Comparison of ENCODE assay signal across 22 cellular contexts in genomic region chr10:43868362-43868672, GRCh38.
DNase-seq lines count a peak whose midpoint lies in the region; ATAC-seq and TF ChIP-seq lines count a peak whose summit lies in the region.
"Had no signal": no experiment of that assay in that cellular context is flagged by ENCODE, and none has a peak within 500 bp of the region (broad histone marks: within the 10 kb centered on the region; RNA-seq: fewer than 3 reads in every experiment).

No MANE protein-coding gene starts in this region.

- H3K36me3 ChIP-seq in heart right ventricle (no peaks in the 10 kb centered on the region), esophagus muscularis mucosa (no peaks in the 10 kb centered on the region), psoas muscle (ENCODE audit: insufficient read depth in 1 of 2, low read depth in 1 of 2) (no peaks in the 10 kb centered on the region), vagina (no peaks in the 10 kb centered on the region)
- H3K36me3 ChIP-seq: BLaER1 treated with 17β-estradiol and CSF1 and Interleukin-3, amounts not matched to agents 10 nM and 100 nM; Peyer's patch; thyroid gland had no signal

- H3K27me3 Mint-ChIP-seq in T-helper 2 cell treated with Interferon-gamma antibody and Interleukin-4, amounts not matched to agents 5 μg/mL and 100 μg/mL, for 36 hours (ENCODE audit: low read depth) = no peaks in the 10 kb centered on the region
- H3K27me3 Mint-ChIP-seq: activated CD4-positive, alpha-beta memory T cell treated with anti-CD3 and anti-CD28 coated beads, Interleukin-2, amount 10 ng/mL, durations not matched to agents 7 days and 5 days; activated T-cell treated with anti-CD3 and anti-CD28 coated beads, Interleukin-2, amount 50 U/mL, for 24 hours had no signal

- H3K27ac ChIP-seq in heart right ventricle (peak overlapping the region; percentile 41 to 86 (median 59)), esophagus muscularis mucosa (replicated peaks in 1 of 4) (peak overlapping the region; percentile 19 to 35 (median 26)), psoas muscle (peak overlapping the region; percentile 50), vagina (peak overlapping the region; percentile 72)
- H3K27ac ChIP-seq: BLaER1 treated with 17β-estradiol and CSF1 and Interleukin-3, amounts not matched to agents 10 nM and 100 nM had no signal

- no peaks in the 10 kb centered on the region for H3K36me3 Mint-ChIP-seq in T-helper 2 cell treated with Interferon-gamma antibody and Interleukin-4, amounts not matched to agents 5 μg/mL and 100 μg/mL, for 36 hours (ENCODE audit: low read depth)
- H3K36me3 Mint-ChIP-seq: stimulated activated effector memory CD8-positive, alpha-beta T cell treated with anti-CD3 and anti-CD28 coated beads, Interleukin-12 subunit alpha, Interleukin-12 subunit beta, amount 100 ng/mL, for 72 hours had no signal

- intact Hi-C loops in heart right ventricle (cut with DNase I) = loop anchor here in 1 of 10 donors (5.0 kb wide), 1 partner anchor 176 kb away; no protein-coding TSS in a partner anchor
- intact Hi-C loops in Right ventricle myocardium superior (cut with DNase I) = no loop called here
- intact Hi-C loops in esophagus muscularis mucosa (cut with DNase I) = no loop called here
- intact Hi-C loops in psoas muscle (cut with DNase I) = no loop called here
- intact Hi-C loops in vagina (cut with DNase I) = no loop called here

- no peak for TF ChIP-seq EP300 in esophagus muscularis mucosa (IDR thresholded peaks at IDR 0.05)

- H3K9me3 ChIP-seq in heart right ventricle = no peaks in the 10 kb centered on the region
- H3K9me3 ChIP-seq in esophagus muscularis mucosa = no peaks in the 10 kb centered on the region
- no peaks in the 10 kb centered on the region for H3K9me3 ChIP-seq in psoas muscle
- H3K9me3 ChIP-seq in vagina = no peaks in the 10 kb centered on the region
- H3K9me3 ChIP-seq: BLaER1 treated with 17β-estradiol and CSF1 and Interleukin-3, amounts not matched to agents 10 nM and 100 nM; Peyer's patch; thyroid gland had no signal

- WGBS in heart right ventricle, 2 donors = 85 to 87% methylated on average over 6 of the region's 6 CpGs
- WGBS in esophagus muscularis mucosa = 91% methylated on average over 6 of the region's 6 CpGs
- 80 to 82% (median 81%) methylated on average over 6 of the region's 6 CpGs for WGBS in psoas muscle, 3 donors

- no peak for TF ChIP-seq CTCF in heart right ventricle (IDR thresholded peaks at IDR 0.05)
- TF ChIP-seq CTCF in esophagus muscularis mucosa (IDR thresholded peaks at IDR 0.05) = no peak
- TF ChIP-seq CTCF in psoas muscle (IDR thresholded peaks at IDR 0.05) = no peak
- no peak for TF ChIP-seq CTCF in vagina (IDR thresholded peaks at IDR 0.05)

- no peaks in the 10 kb centered on the region for H3K9me3 Mint-ChIP-seq in T-helper 2 cell treated with Interferon-gamma antibody and Interleukin-4, amounts not matched to agents 5 μg/mL and 100 μg/mL, for 36 hours
- H3K9me3 Mint-ChIP-seq: activated CD4-positive, alpha-beta memory T cell treated with anti-CD3 and anti-CD28 coated beads, Interleukin-2, amount 10 ng/mL, durations not matched to agents 7 days and 5 days; activated naive CD4-positive, alpha-beta T cell treated with anti-CD3 and anti-CD28 coated beads for 36 hours; activated T-cell treated with anti-CD3 and anti-CD28 coated beads, Interleukin-2, amount 50 U/mL, for 24 hours; stimulated activated effector memory CD8-positive, alpha-beta T cell treated with anti-CD3 and anti-CD28 coated beads, Interleukin-12 subunit alpha, Interleukin-12 subunit beta, amount 100 ng/mL, for 72 hours had no signal

- H3K4me1 ChIP-seq in heart right ventricle (peaks cover 13 to 88% (median 55%) of the 10 kb centered on the region in 9 donors), esophagus muscularis mucosa (peaks cover 15 to 40% (median 19%) of the 10 kb centered on the region in 4 donors), psoas muscle (no peaks in the 10 kb centered on the region), vagina (peaks cover 48% of the 10 kb centered on the region)

- DNase-seq in heart right ventricle (no peak), Right ventricle myocardium superior (no peak), esophagus muscularis mucosa (ENCODE audit: extremely low spot score) (no peak), psoas muscle (no peak), vagina (ENCODE audit: extremely low spot score in 2 of 2) (peak in 1 of 2 donors; percentile 79), ureter (ENCODE audit: low spot score) (no peak), iPS-NIHi7 (ENCODE audit: extremely low spot score) (no peak)
- DNase-seq in T-helper 2 cell treated with Interferon-gamma antibody and Interleukin-4, amounts not matched to agents 5 μg/mL and 100 μg/mL, for 36 hours (ENCODE audit: low spot score) = no peak
- DNase-seq: activated CD4-positive, alpha-beta memory T cell treated with anti-CD3 and anti-CD28 coated beads, Interleukin-2, amount 10 ng/mL, durations not matched to agents 7 days and 5 days; activated CD4-positive, CD25-positive, alpha-beta regulatory T cell; activated naive CD4-positive, alpha-beta T cell treated with anti-CD3 and anti-CD28 coated beads for 36 hours; activated T-cell treated with anti-CD3 and anti-CD28 coated beads, Interleukin-2, amount 50 U/mL, for 24 hours; erythroblast; NCI-H1105; NCI-H2081 treated with DMSO at 0.1 percent for 48 hours; NCI-H446 treated with DMSO at 0.1 percent for 48 hours; Peyer's patch; T1000; thyroid gland had no signal

- ATAC-seq in heart right ventricle (no peak), Right ventricle myocardium superior (ENCODE audit: poor library complexity) (no peak), psoas muscle (no peak)
- ATAC-seq: HCT116; stimulated activated effector memory CD8-positive, alpha-beta T cell treated with anti-CD3 and anti-CD28 coated beads, Interleukin-12 subunit alpha, Interleukin-12 subunit beta, amount 100 ng/mL, for 72 hours had no signal

- no peak overlapping the region for H3K27ac Mint-ChIP-seq in T-helper 2 cell treated with Interferon-gamma antibody and Interleukin-4, amounts not matched to agents 5 μg/mL and 100 μg/mL, for 36 hours
- H3K27ac Mint-ChIP-seq: activated CD4-positive, alpha-beta memory T cell treated with anti-CD3 and anti-CD28 coated beads, Interleukin-2, amount 10 ng/mL, durations not matched to agents 7 days and 5 days; activated naive CD4-positive, alpha-beta T cell treated with anti-CD3 and anti-CD28 coated beads for 36 hours; activated T-cell treated with anti-CD3 and anti-CD28 coated beads, Interleukin-2, amount 50 U/mL, for 24 hours; stimulated activated effector memory CD8-positive, alpha-beta T cell treated with anti-CD3 and anti-CD28 coated beads, Interleukin-12 subunit alpha, Interleukin-12 subunit beta, amount 100 ng/mL, for 72 hours had no signal

- H3K27me3 ChIP-seq in heart right ventricle (no peaks in the 10 kb centered on the region), esophagus muscularis mucosa (no peaks in the 10 kb centered on the region), psoas muscle (ENCODE audit: insufficient read depth in 3 of 3, low read length in 2 of 3) (no peaks in the 10 kb centered on the region), vagina (no peaks in the 10 kb centered on the region)
- H3K27me3 ChIP-seq: BLaER1 treated with 17β-estradiol and CSF1 and Interleukin-3, amounts not matched to agents 10 nM and 100 nM; Peyer's patch; thyroid gland had no signal

- H3K4me1 Mint-ChIP-seq in T-helper 2 cell treated with Interferon-gamma antibody and Interleukin-4, amounts not matched to agents 5 μg/mL and 100 μg/mL, for 36 hours (ENCODE audit: low read depth) = no peaks in the 10 kb centered on the region
- H3K4me1 Mint-ChIP-seq: activated CD4-positive, alpha-beta memory T cell treated with anti-CD3 and anti-CD28 coated beads, Interleukin-2, amount 10 ng/mL, durations not matched to agents 7 days and 5 days; stimulated activated effector memory CD8-positive, alpha-beta T cell treated with anti-CD3 and anti-CD28 coated beads, Interleukin-12 subunit alpha, Interleukin-12 subunit beta, amount 100 ng/mL, for 72 hours had no signal

- TF ChIP-seq POLR2A in esophagus muscularis mucosa (IDR thresholded peaks at IDR 0.05; ENCODE audit: low read depth) (no peak), vagina (IDR thresholded peaks at IDR 0.05) (no peak)

- H3K4me3 Mint-ChIP-seq in T-helper 2 cell treated with Interferon-gamma antibody and Interleukin-4, amounts not matched to agents 5 μg/mL and 100 μg/mL, for 36 hours = no peak overlapping the region
- H3K4me3 Mint-ChIP-seq: activated CD4-positive, alpha-beta memory T cell treated with anti-CD3 and anti-CD28 coated beads, Interleukin-2, amount 10 ng/mL, durations not matched to agents 7 days and 5 days; activated naive CD4-positive, alpha-beta T cell treated with anti-CD3 and anti-CD28 coated beads for 36 hours; activated T-cell treated with anti-CD3 and anti-CD28 coated beads, Interleukin-2, amount 50 U/mL, for 24 hours; stimulated activated effector memory CD8-positive, alpha-beta T cell treated with anti-CD3 and anti-CD28 coated beads, Interleukin-12 subunit alpha, Interleukin-12 subunit beta, amount 100 ng/mL, for 72 hours had no signal

- H3K4me3 ChIP-seq in heart right ventricle = no peak overlapping the region
- no peak overlapping the region for H3K4me3 ChIP-seq in esophagus muscularis mucosa
- no peak overlapping the region for H3K4me3 ChIP-seq in psoas muscle
- no peak overlapping the region for H3K4me3 ChIP-seq in vagina
- H3K4me3 ChIP-seq: BLaER1 treated with 17β-estradiol and CSF1 and Interleukin-3, amounts not matched to agents 10 nM and 100 nM; Peyer's patch; thyroid gland had no signal
